In the genomic region with DNA sequence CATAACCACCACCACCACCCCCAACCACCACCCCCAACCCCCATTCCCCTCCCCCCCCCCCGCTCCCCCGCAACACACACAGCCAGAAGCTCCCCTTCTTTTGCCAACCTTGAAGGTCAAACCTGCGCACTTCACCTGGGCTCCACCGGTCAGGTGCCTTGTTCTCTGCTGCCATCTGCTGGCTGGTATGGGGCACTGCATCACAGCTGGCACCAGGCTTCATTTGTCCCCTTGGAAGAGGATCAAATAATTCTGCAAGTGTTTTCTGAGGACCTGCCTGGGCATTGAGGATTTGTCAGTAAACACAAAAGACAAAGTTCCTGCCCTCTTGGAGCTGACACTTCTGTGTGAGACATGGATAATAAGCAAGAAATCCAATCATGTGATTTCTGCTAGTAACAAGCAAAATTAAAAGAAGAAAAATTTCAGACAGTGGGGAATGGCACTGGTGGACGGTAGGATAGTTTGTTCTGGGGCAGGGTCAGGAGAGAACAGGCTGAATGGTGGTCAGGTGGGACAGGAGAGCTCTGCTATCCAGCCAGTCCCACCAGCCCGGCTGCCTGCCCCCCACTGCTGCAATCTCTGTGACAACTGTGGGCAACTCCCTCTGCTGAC, we compare ENCODE assay signal across 8 cellular contexts. TPM values are rescaled to one million over a fixed set of nuclear protein-coding genes. Genes with fewer than 3 reads are reported as not detected.
DNase-seq lines count a peak whose midpoint lies in the region; ATAC-seq and TF ChIP-seq lines count a peak whose summit lies in the region.

No MANE protein-coding gene starts in this region.

- peaks cover 3% of the 10 kb centered on the region for H3K9me3 Mint-ChIP-seq in glutamatergic neuron (ENCODE audit: unreplicated experiment)

- TF ChIP-seq CTCF in glutamatergic neuron (IDR thresholded peaks at IDR 0.05; ENCODE audit: partially characterized antibody, unreplicated experiment) (peak; percentile 95), uterus (IDR thresholded peaks at IDR 0.05) (peak; percentile 71 to 86 (median 84))

- no peak for TF ChIP-seq POLR2A in uterus (IDR thresholded peaks at IDR 0.05)

- no peak overlapping the region for H3K27ac Mint-ChIP-seq in glutamatergic neuron (ENCODE audit: unreplicated experiment)

- H3K36me3 Mint-ChIP-seq in glutamatergic neuron (ENCODE audit: unreplicated experiment), result no peaks in the 10 kb centered on the region

- H3K36me3 ChIP-seq in uterus, result no peaks in the 10 kb centered on the region

- TF ChIP-seq RAD21 in Ishikawa (IDR thresholded peaks at IDR 0.05; ENCODE audit: low read depth), result peak; percentile 95

- no peak overlapping the region for H3K4me3 Mint-ChIP-seq in glutamatergic neuron (ENCODE audit: unreplicated experiment)

- TF ChIP-seq EP300 in Ishikawa (IDR thresholded peaks at IDR 0.05; ENCODE audit: borderline replicate concordance), result no peak

- no peak overlapping the region for H3K27ac ChIP-seq in uterus

- H3K9me3 ChIP-seq in uterus, result no peaks in the 10 kb centered on the region

- no peaks in the 10 kb centered on the region for H3K4me1 ChIP-seq in uterus

- no peak for ATAC-seq in HG03432 (IDR thresholded peaks at IDR 0.05; ENCODE audit: unreplicated experiment)

- H3K27me3 ChIP-seq in uterus, result peaks cover 0 to 4% of the 10 kb centered on the region in 2 donors

- no peak overlapping the region for H3K4me3 ChIP-seq in uterus

- H3K4me1 Mint-ChIP-seq in glutamatergic neuron (ENCODE audit: low read depth, unreplicated experiment), result no peaks in the 10 kb centered on the region

- intact Hi-C loops in posterior cingulate gyrus (cut with DNase I), result loop anchor here (2.0 kb wide), 1 partner anchor 1149 kb away; no protein-coding TSS in a partner anchor
- intact Hi-C loops in uterus (cut with DNase I; ENCODE audit: low total_unique reads), result loop anchor here (5.0 kb wide), 1 partner anchor 56 kb away; no protein-coding TSS in a partner anchor

- DNase-seq in COLO829 (ENCODE audit: low spot score) (peak; percentile 71), RPMI8226 (peak; percentile 77), glutamatergic neuron (peak; percentile 64), posterior cingulate gyrus (peak in 9 of 10 donors; percentile 20 to 93 (median 67)), uterus (peak; percentile 27 to 50)
- peak; percentile 56 for DNase-seq in activated gamma-delta T cell treated with anti-CD3 and anti-CD28 coated beads, Interleukin-2, amount 50 U/mL, for 16 hours (ENCODE audit: low read depth)

- H3K27me3 Mint-ChIP-seq in glutamatergic neuron (ENCODE audit: unreplicated experiment), result peaks cover 7% of the 10 kb centered on the region

TF ChIP-seq in Ishikawa, 13 proteins besides CTCF, POLR2A, EP300 and RAD21:
- TF ChIP-seq CREB1 (IDR thresholded peaks at IDR 0.05; ENCODE audit: low read depth) (no peak), TEAD4 (IDR thresholded peaks at IDR 0.05) (peak; percentile 90)
- TF ChIP-seq, protein P1, sequence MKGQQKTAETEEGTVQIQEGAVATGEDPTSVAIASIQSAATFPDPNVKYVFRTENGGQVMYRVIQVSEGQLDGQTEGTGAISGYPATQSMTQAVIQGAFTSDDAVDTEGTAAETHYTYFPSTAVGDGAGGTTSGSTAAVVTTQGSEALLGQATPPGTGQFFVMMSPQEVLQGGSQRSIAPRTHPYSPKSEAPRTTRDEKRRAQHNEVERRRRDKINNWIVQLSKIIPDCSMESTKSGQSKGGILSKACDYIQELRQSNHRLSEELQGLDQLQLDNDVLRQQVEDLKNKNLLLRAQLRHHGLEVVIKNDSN (IDR thresholded peaks at IDR 0.05), result peak; percentile 57

RNA-seq across cellular contexts. Expression of a gene that starts 55.6 kb away (rescaled TPM):
- total RNA-seq in glutamatergic neuron (ENCODE audit: unreplicated experiment) (0.27 TPM), uterus (not detected)
